8 cellular contexts compared by ENCODE assay signal in the genomic region with DNA sequence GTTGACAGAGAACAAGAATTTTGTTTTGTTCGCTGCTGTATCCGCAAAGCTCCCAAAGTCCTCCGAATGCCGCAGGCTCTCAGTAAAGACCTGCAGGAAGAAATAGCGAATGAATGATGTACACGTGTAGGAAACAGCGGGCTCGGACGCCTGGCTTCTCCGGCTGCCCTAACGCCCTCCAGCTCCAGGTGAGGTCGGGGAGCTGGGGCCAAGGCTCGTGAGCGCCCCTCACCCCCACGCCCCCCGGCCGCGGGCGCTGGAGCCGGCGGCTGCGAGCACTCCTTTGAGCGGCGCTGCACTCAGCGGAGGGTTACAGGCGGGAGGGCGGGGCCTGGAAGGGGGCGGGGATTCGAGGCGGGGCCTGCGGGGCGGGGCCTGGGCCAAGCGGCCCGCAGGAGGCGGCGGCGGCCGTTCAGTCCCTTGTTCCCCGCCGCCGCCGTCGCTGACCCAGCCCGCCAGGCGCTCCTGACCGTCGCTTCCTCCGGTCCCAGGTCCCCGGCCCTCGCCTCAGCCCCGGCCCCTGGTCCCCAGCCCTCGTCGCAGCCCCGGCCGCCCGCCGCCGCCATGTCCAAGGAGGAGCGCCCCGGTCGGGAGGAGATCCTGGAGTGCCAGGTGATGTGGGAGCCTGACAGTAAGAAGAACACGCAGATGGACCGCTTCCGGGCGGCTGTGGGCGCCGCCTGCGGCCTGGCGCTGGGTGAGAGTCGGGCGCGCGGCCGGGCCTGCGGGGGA. TPM values are rescaled to one million over a fixed set of nuclear protein-coding genes. Genes with fewer than 3 reads are reported as not detected.
DNase-seq lines count a peak whose midpoint lies in the region; ATAC-seq and TF ChIP-seq lines count a peak whose summit lies in the region.

A gene with protein sequence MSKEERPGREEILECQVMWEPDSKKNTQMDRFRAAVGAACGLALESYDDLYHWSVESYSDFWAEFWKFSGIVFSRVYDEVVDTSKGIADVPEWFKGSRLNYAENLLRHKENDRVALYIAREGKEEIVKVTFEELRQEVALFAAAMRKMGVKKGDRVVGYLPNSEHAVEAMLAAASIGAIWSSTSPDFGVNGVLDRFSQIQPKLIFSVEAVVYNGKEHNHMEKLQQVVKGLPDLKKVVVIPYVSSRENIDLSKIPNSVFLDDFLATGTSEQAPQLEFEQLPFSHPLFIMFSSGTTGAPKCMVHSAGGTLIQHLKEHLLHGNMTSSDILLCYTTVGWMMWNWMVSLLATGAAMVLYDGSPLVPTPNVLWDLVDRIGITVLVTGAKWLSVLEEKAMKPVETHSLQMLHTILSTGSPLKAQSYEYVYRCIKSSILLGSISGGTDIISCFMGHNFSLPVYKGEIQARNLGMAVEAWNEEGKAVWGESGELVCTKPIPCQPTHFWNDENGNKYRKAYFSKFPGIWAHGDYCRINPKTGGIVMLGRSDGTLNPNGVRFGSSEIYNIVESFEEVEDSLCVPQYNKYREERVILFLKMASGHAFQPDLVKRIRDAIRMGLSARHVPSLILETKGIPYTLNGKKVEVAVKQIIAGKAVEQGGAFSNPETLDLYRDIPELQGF (plus strand): TSS at position 415 of the 732 bp plus-strand sequence. CDS start 150 bp downstream, at position 565.

- peak; percentile 93 for ATAC-seq in HG03159 (IDR thresholded peaks at IDR 0.05; ENCODE audit: unreplicated experiment)
- ATAC-seq in left lobe of liver = peak; percentile 99

- no peak for TF ChIP-seq CTCF in AG10803 (conservative IDR thresholded peaks at IDR 0.05; ENCODE audit: low read length)
- no peak for TF ChIP-seq CTCF in coronary artery (IDR thresholded peaks at IDR 0.05)

- peak; percentile 68 for DNase-seq in AG10803 (ENCODE audit: low read depth)
- peak; percentile 29 for DNase-seq in NCI-H446 treated with DMSO at 0.1 percent for 48 hours (lab: John Stamatoyannopoulos, UW)
- peak; percentile 79 for DNase-seq in activated CD4-positive, alpha-beta T cell treated with anti-CD3 and anti-CD28 coated beads for 48 hours
- DNase-seq in coronary artery (ENCODE audit: low spot score) = peak; percentile 79
- peak; percentile 79 for DNase-seq in left lobe of liver (ENCODE audit: low spot score)
- DNase-seq in stimulated activated CD4-positive, alpha-beta T cell treated with anti-CD3 and anti-CD28 coated beads, Interleukin-2, amount 100 ng/mL, for 4 hours (ENCODE audit: low read depth) = peak; percentile 63

- TF ChIP-seq POLR2A in GM18951 (IDR thresholded peaks at IDR 0.05; ENCODE audit: extremely low read depth, insufficient read depth, insufficient read length) = peak; percentile 83

- in situ Hi-C loops in GM18951 (cut with MboI; ENCODE audit: low sequenced_read_pairs, unreplicated experiment) = no loop called here

- H3K4me3 ChIP-seq in AG10803 (ENCODE audit: low read length) = peak within 1 kb of the TSS; percentile 80
- H3K4me3 ChIP-seq in coronary artery = peak within 1 kb of the TSS; percentile 83

- H3K27ac ChIP-seq in coronary artery = peak within 1 kb of the TSS; percentile 49 to 60

RNA-seq across cellular contexts. Expression of the gene that starts here (rescaled TPM):
- 3.6 TPM for total RNA-seq in left lobe of liver

Comparison
In these comparisons a context has a peak if more than half of its experiments do, and no peak if none do; other contexts are left out.
1. Peak in every context shown above with its lines: DNase-seq, ATAC-seq, H3K4me3 ChIP-seq and H3K27ac ChIP-seq.
2. DNase-seq: peak in every context shown above with its lines; median percentile 79 in activated CD4-positive, alpha-beta T cell treated with anti-CD3 and anti-CD28 coated beads for 48 hours; 79 in coronary artery; 79 in left lobe of liver; 68 in AG10803; 63 in stimulated activated CD4-positive, alpha-beta T cell treated with anti-CD3 and anti-CD28 coated beads, Interleukin-2, amount 100 ng/mL, for 4 hours; 29 in NCI-H446 treated with DMSO at 0.1 percent for 48 hours.